In the genomic region with DNA sequence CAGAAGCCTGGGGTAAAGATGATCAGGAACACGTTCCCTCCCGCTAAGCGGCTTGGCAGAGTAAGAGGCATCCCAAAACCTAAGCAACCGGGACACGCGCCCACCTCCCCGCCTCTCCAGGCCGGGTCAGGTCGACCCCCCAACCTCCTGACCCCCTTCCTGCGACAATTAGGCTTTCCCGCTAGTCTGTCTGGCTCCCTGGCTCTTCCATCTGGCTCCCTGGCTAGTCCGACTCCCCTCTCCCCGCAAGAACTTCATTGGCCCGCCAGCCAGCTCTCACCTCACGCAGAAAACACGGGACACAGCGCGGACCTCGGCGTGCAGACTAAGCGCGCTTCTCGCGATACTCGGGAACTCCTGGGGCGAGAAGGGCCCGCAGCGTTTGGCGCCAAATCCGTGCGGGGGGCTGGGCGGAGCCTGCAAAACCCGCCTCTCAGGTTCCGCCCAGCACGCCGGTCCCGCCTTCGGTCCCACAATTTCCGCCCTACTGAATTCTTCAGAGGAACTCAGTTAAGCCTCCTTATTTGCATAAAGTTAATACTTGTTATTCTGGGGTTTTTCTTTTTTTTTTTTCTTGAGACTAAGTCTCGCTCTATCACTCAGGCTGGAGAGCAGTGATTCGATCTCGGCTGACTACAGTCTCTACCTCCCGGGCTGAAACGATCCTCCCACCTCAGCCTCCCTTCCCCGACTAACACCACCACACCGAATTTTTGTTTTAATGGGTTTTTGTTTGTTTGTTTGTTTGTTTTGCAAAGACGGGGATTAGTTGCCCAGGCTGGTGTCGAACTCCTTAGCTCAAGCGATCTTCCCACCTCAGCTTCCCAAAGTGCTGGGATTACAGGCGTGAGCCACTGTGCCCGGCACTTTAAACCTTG, we compare ENCODE assay signal across 8 cellular contexts. TPM values are rescaled to one million over a fixed set of nuclear protein-coding genes. Genes with fewer than 3 reads are reported as not detected.
DNase-seq lines count a peak whose midpoint lies in the region; ATAC-seq and TF ChIP-seq lines count a peak whose summit lies in the region.

A gene with protein sequence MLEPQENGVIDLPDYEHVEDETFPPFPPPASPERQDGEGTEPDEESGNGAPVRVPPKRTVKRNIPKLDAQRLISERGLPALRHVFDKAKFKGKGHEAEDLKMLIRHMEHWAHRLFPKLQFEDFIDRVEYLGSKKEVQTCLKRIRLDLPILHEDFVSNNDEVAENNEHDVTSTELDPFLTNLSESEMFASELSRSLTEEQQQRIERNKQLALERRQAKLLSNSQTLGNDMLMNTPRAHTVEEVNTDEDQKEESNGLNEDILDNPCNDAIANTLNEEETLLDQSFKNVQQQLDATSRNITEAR (minus strand): TSS at position 327 of the 878 bp plus-strand sequence. CDS start 3,738 bp downstream, outside the sequence.

- peaks cover 16 to 26% of the 10 kb centered on the region in 2 donors for H3K36me3 Mint-ChIP-seq in activated naive CD4-positive, alpha-beta T cell treated with anti-CD3 and anti-CD28 coated beads, Interleukin-2, amount 50 U/mL, for 72 hours

- H3K27ac Mint-ChIP-seq in activated naive CD4-positive, alpha-beta T cell treated with anti-CD3 and anti-CD28 coated beads, Interleukin-2, amount 50 U/mL, for 72 hours, result peak within 1 kb of the TSS; percentile 94 to 99

- TF ChIP-seq POLR2A in GM10847 (IDR thresholded peaks at IDR 0.05; ENCODE audit: extremely low read depth, insufficient read length) (peak; percentile 73), testis (IDR thresholded peaks at IDR 0.05) (no peak)

- no peaks in the 10 kb centered on the region for H3K9me3 Mint-ChIP-seq in activated naive CD4-positive, alpha-beta T cell treated with anti-CD3 and anti-CD28 coated beads, Interleukin-2, amount 50 U/mL, for 72 hours

- TF ChIP-seq CTCF in omental fat pad (IDR thresholded peaks at IDR 0.05), result no peak
- no peak for TF ChIP-seq CTCF in testis (IDR thresholded peaks at IDR 0.05)

- 5% methylated on average over 37 to 51 of the region's 51 CpGs for WGBS in testis, 2 donors

- H3K27me3 ChIP-seq in testis, result no peaks in the 10 kb centered on the region

- peak within 1 kb of the TSS; percentile 52 to 68 for H3K27ac ChIP-seq in testis

- H3K36me3 ChIP-seq in testis (ENCODE audit: low read depth, missing control alignments), result no peaks in the 10 kb centered on the region

- ATAC-seq in HG02642 (IDR thresholded peaks at IDR 0.05; ENCODE audit: poor library complexity, unreplicated experiment) (peak; percentile 95), omental fat pad (ENCODE audit: low FRiP score) (peak; percentile 98)
- peak; percentile 97 to 99 for ATAC-seq in activated naive CD4-positive, alpha-beta T cell treated with anti-CD3 and anti-CD28 coated beads, Interleukin-2, amount 50 U/mL, for 72 hours

- peak; percentile 98 for DNase-seq in NCI-H1105 (lab: John Stamatoyannopoulos, UW)
- DNase-seq in SKM-1 (lab: John Stamatoyannopoulos, UW; ENCODE audit: unreplicated experiment), result peak; percentile 96
- peak; percentile 97 to 98 for DNase-seq in activated naive CD4-positive, alpha-beta T cell treated with anti-CD3 and anti-CD28 coated beads, Interleukin-2, amount 50 U/mL, for 72 hours (ENCODE audit: low spot score in 2 of 2)
- DNase-seq in glomerular visceral epithelial cell (ENCODE audit: extremely low spot score), result peak; percentile 98
- peak; percentile 97 for DNase-seq in omental fat pad (ENCODE audit: low spot score)
- DNase-seq in testis, result peak; percentile 97

- no peaks in the 10 kb centered on the region for H3K9me3 ChIP-seq in testis

- H3K4me3 ChIP-seq in testis, result peak within 1 kb of the TSS; percentile 59 to 72

- intact Hi-C loops in testis (cut with DNase I; ENCODE audit: low total_unique reads), result no loop called here

- no peaks in the 10 kb centered on the region for H3K4me1 ChIP-seq in testis

RNA-seq across cellular contexts. Expression of the gene that starts here (rescaled TPM):
- 10 to 100 TPM; 27.9 to 36.3 TPM for total RNA-seq in activated naive CD4-positive, alpha-beta T cell treated with anti-CD3 and anti-CD28 coated beads, Interleukin-2, amount 50 U/mL, for 72 hours
- total RNA-seq in omental fat pad (1 to 10 TPM; 2.3 to 5.8 (median 5.2) TPM), testis (10 to 100 TPM; 20.7 to 36.8 TPM)
- polyA plus RNA-seq in testis (ENCODE audit: insufficient read depth, low read depth, low replicate concordance), result 31.7 TPM

Comparison
In these comparisons a context has a peak if more than half of its experiments do, and no peak if none do; other contexts are left out.
1. Peak in every context shown above with its lines: DNase-seq, ATAC-seq, H3K4me3 ChIP-seq and H3K27ac ChIP-seq.